1 cellular context compared by ENCODE assay signal in genomic region chr6:143755301-143755744, GRCh38.
TF ChIP-seq lines count a peak whose summit lies in the region.

No MANE protein-coding gene starts in this region.

TF ChIP-seq in HEK293, 187 proteins besides CTCF, POLR2A, EP300 and RAD21 (continued from another document and continues in another):
- TF ChIP-seq PATZ1 (tag by site-specific recombination; IDR thresholded peaks at IDR 0.05) = peak; percentile 66
- TF ChIP-seq ZNF24 (tag by site-specific recombination; IDR thresholded peaks at IDR 0.05) = peak; percentile 97
- no peak for TF ChIP-seq ZNF530 (tag by site-specific recombination; IDR thresholded peaks at IDR 0.05; ENCODE audit: low read depth)
- peak; percentile 95 for TF ChIP-seq ZSCAN30 (tag by site-specific recombination; IDR thresholded peaks at IDR 0.05)
- peak; percentile 67; the same call in 1 of the 2 replicates for TF ChIP-seq ZBTB49 (tag by site-specific recombination; IDR thresholded peaks at IDR 0.05; ENCODE audit: low read depth)
- TF ChIP-seq ZNF341 (tag by site-specific recombination; IDR thresholded peaks at IDR 0.05; ENCODE audit: low read depth) = peak; percentile 25; the same call in 1 of the 2 replicates
- peak; percentile 60; the same call in 1 of the 2 replicates for TF ChIP-seq ZNF362 (tag by site-specific recombination; IDR thresholded peaks at IDR 0.05)
- 0 out of 2 replicates have a peak, but pooled peaks have one; percentile 40 for TF ChIP-seq ZBTB10 (tag by site-specific recombination; IDR thresholded peaks at IDR 0.05)
- peak; percentile 95 for TF ChIP-seq ZNF488 (tag by site-specific recombination; IDR thresholded peaks at IDR 0.05)
- peak; percentile 92 for TF ChIP-seq ZNF10 (tag by site-specific recombination; IDR thresholded peaks at IDR 0.05)
- peak; percentile 58 for TF ChIP-seq TSHZ1 (tag by site-specific recombination; IDR thresholded peaks at IDR 0.05; ENCODE audit: borderline replicate concordance)
- TF ChIP-seq ZBTB17 (tag by site-specific recombination; IDR thresholded peaks at IDR 0.05) = peak; percentile 94
- peak; percentile 27; the same call in 1 of the 2 replicates for TF ChIP-seq ZBTB20 (tag by site-specific recombination; IDR thresholded peaks at IDR 0.05)
- no peak for TF ChIP-seq PBX3 (CRISPR knock-in tag; IDR thresholded peaks at IDR 0.05)
- TF ChIP-seq KLF17 (tag by site-specific recombination; IDR thresholded peaks at IDR 0.05) = no peak
- peak; percentile 88 for TF ChIP-seq KLF16 (tag by site-specific recombination; IDR thresholded peaks at IDR 0.05)
- peak; percentile 91 for TF ChIP-seq ZSCAN23 (tag by site-specific recombination; IDR thresholded peaks at IDR 0.05)
- no peak for TF ChIP-seq ZNF670 (tag by site-specific recombination; IDR thresholded peaks at IDR 0.05; ENCODE audit: low read depth)
- 0 out of 2 replicates have a peak, but pooled peaks have one; percentile 27 for TF ChIP-seq ZNF223 (tag by site-specific recombination; IDR thresholded peaks at IDR 0.05)
- peak; percentile 85 for TF ChIP-seq KLF10 (tag by site-specific recombination; IDR thresholded peaks at IDR 0.05)
- TF ChIP-seq ZNF785 (tag by site-specific recombination; IDR thresholded peaks at IDR 0.05) = no peak
- TF ChIP-seq ZFP3 (tag by site-specific recombination; IDR thresholded peaks at IDR 0.05; ENCODE audit: low read depth) = no peak
- peak; percentile 32; the same call in 1 of the 2 replicates for TF ChIP-seq YY1 (tag by site-specific recombination; IDR thresholded peaks at IDR 0.05)
- peak; percentile 77; the same call in 1 of the 2 replicates for TF ChIP-seq ZNF660 (tag by site-specific recombination; IDR thresholded peaks at IDR 0.05)
- peak; percentile 56; the same call in 1 of the 2 replicates for TF ChIP-seq ZNF302 (tag by site-specific recombination; IDR thresholded peaks at IDR 0.05; ENCODE audit: low read depth)
- TF ChIP-seq ZBTB1 (tag by site-specific recombination; IDR thresholded peaks at IDR 0.05) = no peak
- no peak for TF ChIP-seq ZNF701 (tag by site-specific recombination; IDR thresholded peaks at IDR 0.05)
- no peak for TF ChIP-seq ZNF585B (tag by site-specific recombination; IDR thresholded peaks at IDR 0.05)
- TF ChIP-seq BCL11A (tag by site-specific recombination; IDR thresholded peaks at IDR 0.05; ENCODE audit: low read depth) = peak; percentile 38; the same call in 1 of the 2 replicates
- no peak for TF ChIP-seq ZNF416 (tag by site-specific recombination; IDR thresholded peaks at IDR 0.05)
- TF ChIP-seq ZNF19 (tag by site-specific recombination; IDR thresholded peaks at IDR 0.05; ENCODE audit: low read depth) = peak; percentile 65; the same call in 1 of the 2 replicates
- TF ChIP-seq ZEB2 (tag by site-specific recombination; IDR thresholded peaks at IDR 0.05) = peak; percentile 84
- peak; percentile 98 for TF ChIP-seq SCRT1 (tag by site-specific recombination; IDR thresholded peaks at IDR 0.05; ENCODE audit: borderline replicate concordance)
- no peak; the same call in 1 of the 2 replicates for TF ChIP-seq ZBTB48 (tag by site-specific recombination; IDR thresholded peaks at IDR 0.05)
- TF ChIP-seq ZNF837 (tag by site-specific recombination; IDR thresholded peaks at IDR 0.05) = no peak
- TF ChIP-seq ZNF521 (tag by site-specific recombination; IDR thresholded peaks at IDR 0.05) = no peak
- peak; percentile 92 for TF ChIP-seq INSM2 (tag by site-specific recombination; IDR thresholded peaks at IDR 0.05)
- no peak for TF ChIP-seq ZSCAN16 (tag by site-specific recombination; IDR thresholded peaks at IDR 0.05)
- TF ChIP-seq ZNF449 (tag by site-specific recombination; IDR thresholded peaks at IDR 0.05) = peak; percentile 66; the same call in 1 of the 2 replicates
- TF ChIP-seq ZNF169 (tag by site-specific recombination; IDR thresholded peaks at IDR 0.05) = no peak
- peak; percentile 83; the same call in 1 of the 2 replicates for TF ChIP-seq GFI1B (tag by site-specific recombination; IDR thresholded peaks at IDR 0.05)
- TF ChIP-seq ZFP37 (tag by site-specific recombination; IDR thresholded peaks at IDR 0.05) = peak; percentile 95
- TF ChIP-seq RBAK (tag by site-specific recombination; IDR thresholded peaks at IDR 0.05) = no peak
- no peak; the same call in 1 of the 2 replicates for TF ChIP-seq ZNF426 (tag by site-specific recombination; IDR thresholded peaks at IDR 0.05)
- TF ChIP-seq SALL2 (tag by site-specific recombination; IDR thresholded peaks at IDR 0.05; ENCODE audit: borderline replicate concordance) = no peak
- TF ChIP-seq ZFP69B (tag by site-specific recombination; IDR thresholded peaks at IDR 0.05) = peak; percentile 82
